Comparison of ENCODE assay signal across 25 cellular contexts in the genomic region with DNA sequence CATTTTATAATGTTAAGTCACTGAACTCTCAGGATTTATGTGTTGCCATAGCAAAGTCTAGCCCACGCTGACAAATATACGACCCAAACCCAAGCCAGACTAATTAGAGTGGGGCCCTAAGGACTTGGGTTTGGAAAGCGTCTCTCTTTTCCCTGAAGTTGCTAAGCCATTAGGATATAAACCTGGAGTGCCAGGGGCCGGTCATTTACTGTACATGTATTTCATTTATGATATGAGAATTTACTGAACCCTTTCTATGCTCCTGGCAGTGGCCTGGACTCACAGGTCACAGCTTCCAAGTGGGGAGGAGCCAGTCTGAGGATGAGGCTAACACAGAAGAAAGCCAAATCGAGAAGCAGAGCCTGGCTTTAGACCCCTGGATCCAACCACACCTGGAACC.
"Had no signal": no experiment of that assay in that cellular context is flagged by ENCODE, and none has a peak within 500 bp of the region (broad histone marks: within the 10 kb centered on the region; RNA-seq: fewer than 3 reads in every experiment).

No MANE protein-coding gene starts in this region.

- H3K4me3 ChIP-seq: ascending aorta, Peyer's patch had no signal

- H3K4me1 Mint-ChIP-seq: activated naive CD8-positive, alpha-beta T cell treated with anti-CD3 and anti-CD28 coated beads, Interleukin-2, amount 50 U/mL, for 24 hours; WTC11 had no signal

- H3K4me2 ChIP-seq: KMS-11 had no signal

- ATAC-seq: activated CD8-positive, alpha-beta T cell treated with anti-CD3 and anti-CD28 coated beads, Interleukin-2, amount 10 ng/mL, durations not matched to agents 7 days and 5 days; activated naive CD4-positive, alpha-beta T cell treated with anti-CD3 and anti-CD28 coated beads, Interleukin-2, amount 50 U/mL, for 72 hours; activated naive CD8-positive, alpha-beta T cell treated with anti-CD3 and anti-CD28 coated beads, Interleukin-2, amount 50 U/mL, for 24 hours; WTC11 had no signal

- H3K27ac ChIP-seq: ascending aorta, KMS-11, Peyer's patch had no signal

- DNase-seq: activated CD4-positive, alpha-beta T cell treated with anti-CD3 and anti-CD28 coated beads for 48 hours; activated CD4-positive, alpha-beta T cell treated with anti-CD3 and anti-CD28 coated beads, Interleukin-2, amount 50 U/mL, for 4 hours; activated CD4-positive, CD25-positive, alpha-beta regulatory T cell treated with anti-CD3 and anti-CD28 coated beads, Interleukin-2, amount 50 U/mL, for 72 hours; activated CD8-positive, alpha-beta memory T cell treated with anti-CD3 and anti-CD28 coated beads, Interleukin-2, amount 50 U/mL, for 48 hours; activated CD8-positive, alpha-beta T cell treated with anti-CD3 and anti-CD28 coated beads, Interleukin-2, amount 10 ng/mL, durations not matched to agents 7 days and 5 days; activated naive CD4-positive, alpha-beta T cell treated with Interleukin-2 at 50 U/mL for 16 hours; activated naive CD8-positive, alpha-beta T cell treated with anti-CD3 and anti-CD28 coated beads, Interleukin-2, amount 50 U/mL, for 24 hours; activated T-cell treated with anti-CD3 and anti-CD28 coated beads, Interleukin-2, amount 50 U/mL, for 1 hour; amniotic stem cell; NCI-H1092; NCI-H1417; NCI-H2029; NCI-H2107; NCI-H345; NCI-H510A; NCI-H526 treated with DMSO at 0.1 percent for 48 hours; NCI-H82; Peyer's patch; SHP77 had no signal

- H3K4me3 Mint-ChIP-seq: activated CD8-positive, alpha-beta T cell treated with anti-CD3 and anti-CD28 coated beads, Interleukin-2, amount 10 ng/mL, durations not matched to agents 7 days and 5 days; activated naive CD8-positive, alpha-beta T cell treated with anti-CD3 and anti-CD28 coated beads, Interleukin-2, amount 50 U/mL, for 24 hours; brain; T-helper 1 cell treated with Interleukin-12 subunit alpha and Interleukin-12 subunit beta and Interleukin-4 antibody, amounts not matched to agents 30 μg/mL and 1 μg/mL, for 36 hours; WTC11 had no signal

- H3K9me3 Mint-ChIP-seq: activated naive CD4-positive, alpha-beta T cell treated with anti-CD3 and anti-CD28 coated beads, Interleukin-2, amount 50 U/mL, for 72 hours; activated naive CD8-positive, alpha-beta T cell treated with anti-CD3 and anti-CD28 coated beads, Interleukin-2, amount 50 U/mL, for 24 hours; T-helper 1 cell treated with Interleukin-12 subunit alpha and Interleukin-12 subunit beta and Interleukin-4 antibody, amounts not matched to agents 30 μg/mL and 1 μg/mL, for 36 hours had no signal

- H3K36me3 Mint-ChIP-seq: activated naive CD4-positive, alpha-beta T cell treated with anti-CD3 and anti-CD28 coated beads, Interleukin-2, amount 50 U/mL, for 72 hours; brain had no signal

- H3K27me3 ChIP-seq: ascending aorta, Peyer's patch had no signal

- H3K36me3 ChIP-seq: ascending aorta, Peyer's patch had no signal

- H3K4me1 ChIP-seq: ascending aorta, Peyer's patch had no signal

- H3K27ac Mint-ChIP-seq: activated CD8-positive, alpha-beta T cell treated with anti-CD3 and anti-CD28 coated beads, Interleukin-2, amount 10 ng/mL, durations not matched to agents 7 days and 5 days; activated naive CD4-positive, alpha-beta T cell treated with anti-CD3 and anti-CD28 coated beads, Interleukin-2, amount 50 U/mL, for 72 hours; activated naive CD8-positive, alpha-beta T cell treated with anti-CD3 and anti-CD28 coated beads, Interleukin-2, amount 50 U/mL, for 24 hours; T-helper 1 cell treated with Interleukin-12 subunit alpha and Interleukin-12 subunit beta and Interleukin-4 antibody, amounts not matched to agents 30 μg/mL and 1 μg/mL, for 36 hours; WTC11 had no signal

- H3K9me3 ChIP-seq: ascending aorta had no signal

- H3K9ac ChIP-seq: KMS-11 had no signal
